In the genomic region with DNA sequence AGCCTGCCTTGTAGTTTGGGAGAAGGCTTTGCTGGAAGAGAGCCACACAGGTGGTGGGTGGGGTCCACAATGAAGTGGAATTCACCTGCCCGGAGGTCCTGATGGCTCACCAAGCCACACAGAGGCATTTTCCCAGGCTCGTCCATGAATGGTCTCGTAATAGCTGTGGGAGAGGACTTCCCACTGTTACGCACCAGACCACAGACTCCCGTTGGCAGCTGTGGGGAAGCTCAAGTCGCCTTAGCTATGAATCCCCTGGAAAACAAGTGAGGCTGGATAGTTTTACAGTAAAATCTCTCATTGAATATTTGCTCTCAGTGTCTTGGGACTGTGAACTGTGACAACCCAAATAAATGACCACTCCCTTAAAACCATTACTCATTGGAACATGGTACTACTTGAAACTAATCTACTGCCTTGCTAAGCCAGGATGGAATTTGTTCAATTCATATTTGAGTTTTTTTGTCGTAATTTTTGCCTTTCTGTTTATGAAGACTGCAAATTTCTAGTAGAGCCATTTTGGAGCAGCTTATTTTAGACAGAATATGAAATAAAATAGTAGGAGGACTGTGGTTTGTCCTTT, we compare ENCODE assay signal across 24 cellular contexts.
A peak's percentile ranks its signal among the peaks of the same experiment; 100 is the strongest.
DNase-seq lines count a peak whose midpoint lies in the region; ATAC-seq and TF ChIP-seq lines count a peak whose summit lies in the region.
"Had no signal": no experiment of that assay in that cellular context is flagged by ENCODE, and none has a peak within 500 bp of the region (broad histone marks: within the 10 kb centered on the region; RNA-seq: fewer than 3 reads in every experiment).

No MANE protein-coding gene starts in this region.

- no peak overlapping the region for H3K4me3 ChIP-seq in esophagus squamous epithelium
- H3K4me3 ChIP-seq in skeletal muscle cell (ENCODE audit: low read depth, low read length), result no peak overlapping the region
- H3K4me3 ChIP-seq: body of pancreas, heart right ventricle, lower lobe of right lung, transverse colon had no signal

- intact Hi-C loops in esophagus squamous epithelium (cut with DNase I), result loop anchor here (10.0 kb wide), 1 partner anchor 70 kb away; no protein-coding TSS in a partner anchor

- ATAC-seq in activated T-cell treated with anti-CD3 and anti-CD28 coated beads, Interleukin-2, amount 50 U/mL, for 72 hours (replicated peaks in 1 of 2), result no peak
- no peak for ATAC-seq in GM18858 (IDR thresholded peaks at IDR 0.05; ENCODE audit: unreplicated experiment)
- ATAC-seq: body of pancreas; heart right ventricle; stimulated activated effector memory CD8-positive, alpha-beta T cell treated with anti-CD3 and anti-CD28 coated beads, Interleukin-12 subunit alpha, Interleukin-12 subunit beta, amount 100 ng/mL, for 72 hours had no signal

- no peaks in the 10 kb centered on the region for H3K27me3 ChIP-seq in esophagus squamous epithelium
- H3K27me3 ChIP-seq: body of pancreas, heart right ventricle, transverse colon had no signal

- no peak overlapping the region for H3K4me3 Mint-ChIP-seq in activated T-cell treated with anti-CD3 and anti-CD28 coated beads, Interleukin-2, amount 50 U/mL, for 72 hours
- H3K4me3 Mint-ChIP-seq: activated CD4-positive, alpha-beta T cell treated with anti-CD3 and anti-CD28 coated beads, Interleukin-2, amount 10 ng/mL, durations not matched to agents 24 days and 14 days; CD4-positive, CD25-positive, alpha-beta regulatory T cell; nephron; stimulated activated effector memory CD8-positive, alpha-beta T cell treated with anti-CD3 and anti-CD28 coated beads, Interleukin-12 subunit alpha, Interleukin-12 subunit beta, amount 100 ng/mL, for 72 hours had no signal

- peaks cover 48 to 98% (median 65%) of the 10 kb centered on the region in 3 donors for H3K4me1 ChIP-seq in esophagus squamous epithelium

- no peaks in the 10 kb centered on the region for H3K9me3 Mint-ChIP-seq in activated T-cell treated with anti-CD3 and anti-CD28 coated beads, Interleukin-2, amount 50 U/mL, for 72 hours
- H3K9me3 Mint-ChIP-seq: activated CD4-positive, alpha-beta T cell treated with anti-CD3 and anti-CD28 coated beads, Interleukin-2, amount 10 ng/mL, durations not matched to agents 24 days and 14 days; CD4-positive, CD25-positive, alpha-beta regulatory T cell; nephron; stimulated activated effector memory CD8-positive, alpha-beta T cell treated with anti-CD3 and anti-CD28 coated beads, Interleukin-12 subunit alpha, Interleukin-12 subunit beta, amount 100 ng/mL, for 72 hours had no signal

- H3K9me3 ChIP-seq in esophagus squamous epithelium, result no peaks in the 10 kb centered on the region
- H3K9me3 ChIP-seq: body of pancreas, heart right ventricle, lower lobe of right lung, transverse colon had no signal

- TF ChIP-seq POLR2A in esophagus squamous epithelium (IDR thresholded peaks at IDR 0.05), result no peak

- 42 to 63% methylated on average over 3 to 6 of the region's 7 CpGs for WGBS in esophagus squamous epithelium, 2 donors

- peak overlapping the region; percentile 27; the same call in 1 of the 2 replicates for H3K27ac ChIP-seq in VCaP
- H3K27ac ChIP-seq in esophagus squamous epithelium, result peak overlapping the region; percentile 78 to 93 (median 84)
- H3K27ac ChIP-seq: body of pancreas, heart right ventricle, lower lobe of right lung had no signal

- TF ChIP-seq CTCF in VCaP (conservative IDR thresholded peaks at IDR 0.05) (no peak), esophagus squamous epithelium (IDR thresholded peaks at IDR 0.05) (no peak)

- peak; percentile 77 for DNase-seq in Caki2 (ENCODE audit: low read depth)
- no peak for DNase-seq in esophagus squamous epithelium (lab: John Stamatoyannopoulos, UW)
- peak; percentile 36 for DNase-seq in skeletal muscle cell (ENCODE audit: low read depth)
- DNase-seq in activated T-cell treated with anti-CD3 and anti-CD28 coated beads, Interleukin-2, amount 50 U/mL, for 72 hours, result no peak
- DNase-seq in NCI-H1930 (lab: John Stamatoyannopoulos, UW), result no peak
- DNase-seq in activated CD4-positive, alpha-beta T cell treated with anti-CD3 and anti-CD28 coated beads for 1 hour, result no peak
- DNase-seq: activated CD4-positive, alpha-beta T cell treated with anti-CD3 and anti-CD28 coated beads, Interleukin-2, amount 10 ng/mL, durations not matched to agents 24 days and 14 days; activated CD8-positive, alpha-beta memory T cell treated with anti-CD3 and anti-CD28 coated beads, Interleukin-2, amount 50 U/mL, for 48 hours; body of pancreas; CD4-positive, CD25-positive, alpha-beta regulatory T cell; dermis blood vessel endothelial cell; DMS53; erythroblast; heart right ventricle; lower lobe of right lung; NCI-H187; NCI-H446 treated with DMSO at 0.1 percent for 48 hours; NK-92 treated with Interleukin-12 subunit alpha and Interleukin-12 subunit beta, amount 100 ng/mL, for 24 hours; stimulated activated CD4-positive, alpha-beta T cell treated with anti-CD3 and anti-CD28 coated beads, Interleukin-15, amount 100 ng/mL, for 24 hours; transverse colon had no signal

- no peaks in the 10 kb centered on the region for H3K36me3 Mint-ChIP-seq in activated T-cell treated with anti-CD3 and anti-CD28 coated beads, Interleukin-2, amount 50 U/mL, for 72 hours (ENCODE audit: insufficient read depth in 2 of 2)

- no peaks in the 10 kb centered on the region for H3K36me3 ChIP-seq in esophagus squamous epithelium
- H3K36me3 ChIP-seq: heart right ventricle, transverse colon had no signal

- H3K4me1 Mint-ChIP-seq in activated T-cell treated with anti-CD3 and anti-CD28 coated beads, Interleukin-2, amount 50 U/mL, for 72 hours (ENCODE audit: low read depth), result peaks cover 19% of the 10 kb centered on the region

- in situ Hi-C loops in Caki2 (cut with HindIII; ENCODE audit: low pct_unique_long_range_greater_than_20kb, low sequenced_read_pairs), result no loop called here

- H3K27ac Mint-ChIP-seq in activated T-cell treated with anti-CD3 and anti-CD28 coated beads, Interleukin-2, amount 50 U/mL, for 72 hours, result no peak overlapping the region
- H3K27ac Mint-ChIP-seq: activated CD4-positive, alpha-beta T cell treated with anti-CD3 and anti-CD28 coated beads, Interleukin-2, amount 10 ng/mL, durations not matched to agents 24 days and 14 days; CD4-positive, CD25-positive, alpha-beta regulatory T cell; stimulated activated effector memory CD8-positive, alpha-beta T cell treated with anti-CD3 and anti-CD28 coated beads, Interleukin-12 subunit alpha, Interleukin-12 subunit beta, amount 100 ng/mL, for 72 hours had no signal

- H3K27me3 Mint-ChIP-seq in activated T-cell treated with anti-CD3 and anti-CD28 coated beads, Interleukin-2, amount 50 U/mL, for 72 hours (ENCODE audit: low read depth), result no peaks in the 10 kb centered on the region
- H3K27me3 Mint-ChIP-seq: activated CD4-positive, alpha-beta T cell treated with anti-CD3 and anti-CD28 coated beads, Interleukin-2, amount 10 ng/mL, durations not matched to agents 24 days and 14 days; CD4-positive, CD25-positive, alpha-beta regulatory T cell had no signal

Comparison
In these comparisons a context has a peak if more than half of its experiments do, and no peak if none do; other contexts are left out.
1. DNase-seq: peak in Caki2 (single experiment) and skeletal muscle cell (single experiment); none in esophagus squamous epithelium (single experiment), activated T-cell treated with anti-CD3 and anti-CD28 coated beads, Interleukin-2, amount 50 U/mL, for 72 hours (0 of 2), NCI-H1930 (0 of 2) and activated CD4-positive, alpha-beta T cell treated with anti-CD3 and anti-CD28 coated beads for 1 hour (single experiment).